In genomic region chr10:72273410-72274212, GRCh38 we compare ENCODE assay signal across 8 cellular contexts.
A peak's percentile ranks its signal among the peaks of the same experiment; 100 is the strongest.
DNase-seq lines count a peak whose midpoint lies in the region; ATAC-seq and TF ChIP-seq lines count a peak whose summit lies in the region.

A gene with protein sequence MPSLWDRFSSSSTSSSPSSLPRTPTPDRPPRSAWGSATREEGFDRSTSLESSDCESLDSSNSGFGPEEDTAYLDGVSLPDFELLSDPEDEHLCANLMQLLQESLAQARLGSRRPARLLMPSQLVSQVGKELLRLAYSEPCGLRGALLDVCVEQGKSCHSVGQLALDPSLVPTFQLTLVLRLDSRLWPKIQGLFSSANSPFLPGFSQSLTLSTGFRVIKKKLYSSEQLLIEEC (plus strand): TSS chr10:72273924. CDS start chr10:72274217, 293 bp downstream.

- ATAC-seq in GM19035 (IDR thresholded peaks at IDR 0.05; ENCODE audit: unreplicated experiment) (peak; percentile 80), HG03354 (IDR thresholded peaks at IDR 0.05; ENCODE audit: poor library complexity, severe bottlenecking, unreplicated experiment) (peak; percentile 87)
- ATAC-seq in activated CD4-positive, CD25-positive, alpha-beta regulatory T cell treated with anti-CD3 and anti-CD28 coated beads, Interleukin-2, amount 50 U/mL, for 24 hours = peak; percentile 93 to 95

- no peak for TF ChIP-seq CTCF in AG09319 (IDR thresholded peaks at IDR 0.05; ENCODE audit: low read depth, low read length)

- DNase-seq in AG09319 (ENCODE audit: extremely low read depth, low read depth) (peak; percentile 100), NCI-H446 treated with DMSO at 0.1 percent for 48 hours (lab: John Stamatoyannopoulos, UW) (peak; percentile 94), cerebellar cortex (ENCODE audit: low spot score) (peak; percentile 99), islet precursor cell (peak; percentile 99)
- peak; percentile 97 to 99 (median 97) for DNase-seq in stimulated activated CD4-positive, alpha-beta T cell treated with anti-CD3 and anti-CD28 coated beads, Interleukin-12 subunit alpha, Interleukin-12 subunit beta, amount 100 ng/mL, for 48 hours (ENCODE audit: low read depth in 2 of 3, low spot score in 1 of 3)

Comparison
In these comparisons a context has a peak if more than half of its experiments do, and no peak if none do; other contexts are left out.
1. Peak in every context shown above with its lines: DNase-seq and ATAC-seq.